9 cellular contexts compared by ENCODE assay signal in the genomic region with DNA sequence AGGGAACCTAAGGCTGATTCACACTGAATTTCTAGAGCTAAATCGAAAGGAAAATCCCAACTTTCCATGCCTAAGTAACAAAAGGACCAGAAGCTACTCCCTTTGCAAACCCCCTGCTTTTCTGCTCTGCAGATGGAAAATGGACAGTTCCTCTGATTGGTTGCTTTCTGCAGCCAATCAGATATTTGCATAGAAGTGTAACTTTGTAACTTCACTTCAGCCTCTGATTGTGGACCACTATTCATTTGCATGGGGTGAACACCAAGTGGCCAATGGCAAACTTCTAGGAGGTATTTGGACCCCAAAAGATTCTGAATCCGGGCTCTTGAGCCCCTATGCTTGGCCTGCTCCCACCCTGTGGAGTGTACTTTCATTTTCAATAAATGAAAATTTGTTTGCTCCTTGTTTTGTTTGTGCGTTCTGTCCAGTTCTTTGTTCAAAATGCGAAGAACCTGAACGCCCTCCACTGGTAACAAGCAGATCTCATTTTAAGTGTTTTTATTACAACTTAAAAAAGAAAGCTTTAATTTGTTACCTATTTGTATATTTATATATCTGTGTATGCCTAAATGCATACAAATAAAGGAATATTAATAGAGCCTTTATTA. TPM values are rescaled to one million over a fixed set of nuclear protein-coding genes. Genes with fewer than 3 reads are reported as not detected.
A peak's percentile ranks its signal among the peaks of the same experiment; 100 is the strongest.
DNase-seq lines count a peak whose midpoint lies in the region; ATAC-seq, FAIRE-seq and TF ChIP-seq lines count a peak whose summit lies in the region.
"Had no signal": no experiment of that assay in that cellular context is flagged by ENCODE, and none has a peak within 500 bp of the region (broad histone marks: within the 10 kb centered on the region; RNA-seq: fewer than 3 reads in every experiment).

No MANE protein-coding gene starts in this region.

- H3K4me1 Mint-ChIP-seq in osteocyte (ENCODE audit: unreplicated experiment) = peaks cover 28% of the 10 kb centered on the region
- H3K4me1 Mint-ChIP-seq in nephron progenitor cell = peaks cover 19% of the 10 kb centered on the region
- H3K4me1 Mint-ChIP-seq: central memory CD8-positive, alpha-beta T cell had no signal

- H3K36me3 Mint-ChIP-seq in osteocyte (ENCODE audit: unreplicated experiment) (peaks cover 2% of the 10 kb centered on the region), nephron progenitor cell (ENCODE audit: low read depth) (peaks cover 5% of the 10 kb centered on the region)

- H3K27ac Mint-ChIP-seq in osteocyte (ENCODE audit: unreplicated experiment) (no peak overlapping the region), nephron progenitor cell (no peak overlapping the region)

- ATAC-seq in HG03097 (IDR thresholded peaks at IDR 0.05; ENCODE audit: low FRiP score, unreplicated experiment) (no peak), GM21786 (IDR thresholded peaks at IDR 0.05; ENCODE audit: unreplicated experiment) (no peak)

- DNase-seq in NCI-H2196 treated with DMSO at 0.1 percent for 48 hours (lab: John Stamatoyannopoulos, UW; ENCODE audit: unreplicated experiment) = peak; percentile 63
- peak; percentile 59 for DNase-seq in dermis blood vessel endothelial cell
- no peak for DNase-seq in osteocyte (ENCODE audit: extremely low spot score, unreplicated experiment)
- no peak for DNase-seq in nephron progenitor cell
- DNase-seq in retina = no peak

- peak; percentile 97 for FAIRE-seq in G401.6 (lab: Jason Lieb, UNC)

- peaks cover 7% of the 10 kb centered on the region for H3K27me3 Mint-ChIP-seq in osteocyte (ENCODE audit: unreplicated experiment)
- peaks cover 51% of the 10 kb centered on the region for H3K27me3 Mint-ChIP-seq in nephron progenitor cell (ENCODE audit: low read depth, poor library complexity)

- TF ChIP-seq CTCF in osteocyte (IDR thresholded peaks at IDR 0.05) (peak; percentile 28), nephron progenitor cell (IDR thresholded peaks at IDR 0.05) (no peak)

- H3K4me3 Mint-ChIP-seq in osteocyte (ENCODE audit: unreplicated experiment) = no peak overlapping the region
- H3K4me3 Mint-ChIP-seq in nephron progenitor cell = no peak overlapping the region
- H3K4me3 Mint-ChIP-seq: central memory CD8-positive, alpha-beta T cell had no signal

- H3K9me3 Mint-ChIP-seq in osteocyte (ENCODE audit: unreplicated experiment) = peaks cover 4% of the 10 kb centered on the region
- peaks cover 32% of the 10 kb centered on the region for H3K9me3 Mint-ChIP-seq in nephron progenitor cell
- H3K9me3 Mint-ChIP-seq: central memory CD8-positive, alpha-beta T cell had no signal

RNA-seq across cellular contexts. Expression of gene GSTM4, which starts 6.4 kb away (rescaled TPM):
- total RNA-seq in dermis blood vessel endothelial cell = 1.5 and 2.7 TPM in 2 replicates
- 24.3 and 25.1 TPM in 2 replicates for total RNA-seq in osteocyte

RNA-seq across cellular contexts. Expression of gene GSTM2, which starts 18.4 kb away (rescaled TPM):
- total RNA-seq in dermis blood vessel endothelial cell (4.0 and 4.1 TPM in 2 replicates), osteocyte (38.6 and 39.0 TPM in 2 replicates)

RNA-seq across cellular contexts. Expression of gene AMPD2, which starts 29.8 kb away (rescaled TPM):
- 32.0 and 40.4 TPM in 2 replicates for total RNA-seq in dermis blood vessel endothelial cell
- 59.4 and 64.0 TPM in 2 replicates for total RNA-seq in osteocyte

RNA-seq across cellular contexts. Expression of gene GNAT2, which starts 30.1 kb away (rescaled TPM):
- total RNA-seq in dermis blood vessel endothelial cell (not detected in 2 replicates), osteocyte (not detected in 2 replicates)

RNA-seq across cellular contexts. Expression of gene GSTM1, which starts 38.1 kb away (rescaled TPM):
- total RNA-seq in dermis blood vessel endothelial cell = 8.5 TPM in 1 of 2 replicates, not detected in the other
- total RNA-seq in osteocyte = 6.4 and 7.8 TPM in 2 replicates

Comparison
In these comparisons a context has a peak if more than half of its experiments do, and no peak if none do; other contexts are left out.
1. DNase-seq: peak in NCI-H2196 treated with DMSO at 0.1 percent for 48 hours (single experiment) and dermis blood vessel endothelial cell (single experiment); none in osteocyte (single experiment), nephron progenitor cell (single experiment) and retina (single experiment).